Comparison of ENCODE assay signal across 8 cellular contexts in the genomic region with DNA sequence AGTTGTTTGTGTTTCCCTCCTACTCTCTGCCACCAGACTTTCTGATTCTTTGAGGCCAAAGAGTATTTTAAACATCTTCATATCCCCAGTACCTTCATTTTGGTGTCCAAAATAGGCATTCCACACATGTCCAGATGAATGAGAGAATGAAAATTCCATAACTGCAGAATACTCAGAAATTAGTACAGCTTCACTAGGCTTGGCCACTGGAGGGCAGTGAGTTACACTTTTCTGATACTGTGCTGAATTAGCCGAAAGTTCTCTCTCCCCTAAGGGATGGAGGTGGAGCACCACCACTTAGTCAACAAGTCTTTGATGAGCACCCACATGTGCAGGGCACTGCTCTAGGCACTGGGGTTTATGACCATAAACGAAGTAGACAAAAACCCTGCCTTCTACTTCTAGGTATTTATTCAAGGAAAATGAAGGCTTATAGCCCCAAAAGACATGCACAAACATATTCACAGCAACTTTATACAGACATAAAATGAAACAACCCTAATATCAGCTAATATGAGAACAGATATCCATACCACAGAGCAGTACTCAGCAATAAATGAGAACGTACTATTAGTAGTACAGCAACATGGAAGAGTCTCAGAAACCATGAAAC. TPM values are rescaled to one million over a fixed set of nuclear protein-coding genes. Genes with fewer than 3 reads are reported as not detected.
DNase-seq lines count a peak whose midpoint lies in the region; ATAC-seq and TF ChIP-seq lines count a peak whose summit lies in the region.

No MANE protein-coding gene starts in this region.

- H3K36me3 Mint-ChIP-seq in activated naive CD8-positive, alpha-beta T cell treated with anti-CD3 and anti-CD28 coated beads, Interleukin-2, amount 50 U/mL, for 24 hours (ENCODE audit: low read depth): peaks cover 15% of the 10 kb centered on the region
- H3K36me3 Mint-ChIP-seq in type B pancreatic cell: peaks cover 34% of the 10 kb centered on the region

- no peak overlapping the region for H3K27ac ChIP-seq in IMR-90 (ENCODE audit: insufficient read depth, low read length)
- H3K27ac ChIP-seq in hepatocyte: no peak overlapping the region

- peak; percentile 64 for TF ChIP-seq CTCF in IMR-90 (conservative IDR thresholded peaks at IDR 0.05; ENCODE audit: low read depth, low read length)
- TF ChIP-seq CTCF in hepatocyte (IDR thresholded peaks at IDR 0.05; ENCODE audit: poor library complexity): peak; percentile 66
- TF ChIP-seq CTCF in type B pancreatic cell (conservative IDR thresholded peaks at IDR 0.05): peak; percentile 74

- no peak overlapping the region for H2AK9ac ChIP-seq in IMR-90 (replicated peaks; ENCODE audit: low read depth, low read length, poor library complexity)

- H2AK5ac ChIP-seq in IMR-90 (ENCODE audit: low read depth, low read length): no peak overlapping the region

- no peak for TF ChIP-seq POLR2A in IMR-90 (IDR thresholded peaks at IDR 0.05; ENCODE audit: low read depth, low read length)

- ATAC-seq in IMR-90 (ENCODE audit: low read depth): peak; percentile 90
- ATAC-seq in activated naive CD8-positive, alpha-beta T cell treated with anti-CD3 and anti-CD28 coated beads, Interleukin-2, amount 50 U/mL, for 24 hours: peak; percentile 80
- no peak for ATAC-seq in HG02973 (IDR thresholded peaks at IDR 0.05; ENCODE audit: unreplicated experiment)
- no peak for ATAC-seq in HG03432 (IDR thresholded peaks at IDR 0.05; ENCODE audit: unreplicated experiment)

- no peak overlapping the region for H2BK15ac ChIP-seq in IMR-90 (ENCODE audit: low read depth, low read length)

- dilution Hi-C loops in IMR-90 (cut with HindIII; ENCODE audit: low sequenced_read_pairs, unreplicated experiment): no loop called here

- no peaks in the 10 kb centered on the region for H3K27me3 ChIP-seq in IMR-90 (ENCODE audit: control insufficient read depth, insufficient read depth, low read length)
- H3K27me3 ChIP-seq in hepatocyte: no peaks in the 10 kb centered on the region

- H4K5ac ChIP-seq in IMR-90 (ENCODE audit: low read depth, low read length): no peak overlapping the region

- H3K9me2 ChIP-seq in hepatocyte (replicated peaks; ENCODE audit: insufficient read depth): no peaks in the 10 kb centered on the region

- no peaks in the 10 kb centered on the region for H3K9me3 Mint-ChIP-seq in activated naive CD8-positive, alpha-beta T cell treated with anti-CD3 and anti-CD28 coated beads, Interleukin-2, amount 50 U/mL, for 24 hours
- no peaks in the 10 kb centered on the region for H3K9me3 Mint-ChIP-seq in type B pancreatic cell

- intact Hi-C loops in IMR-90 (cut with micrococcal nuclease): loop anchor here (2.0 kb wide), 1 partner anchor 389 kb away; no protein-coding TSS in a partner anchor

- peaks cover 5% of the 10 kb centered on the region; the same call in 1 of the 2 replicates for H3K9me1 ChIP-seq in IMR-90 (ENCODE audit: insufficient read depth, low read length)

- in situ Hi-C loops in IMR-90 (cut with MboI; ENCODE audit: low sequenced_read_pairs): no loop called here

- H2AFZ ChIP-seq in IMR-90 (replicated peaks; ENCODE audit: low read length, poor library complexity): no peak overlapping the region
- no peak overlapping the region for H2AFZ ChIP-seq in hepatocyte

- H3K36me3 ChIP-seq in IMR-90 (ENCODE audit: control insufficient read depth, insufficient read depth, low read length) (peaks cover 22% of the 10 kb centered on the region), hepatocyte (replicated peaks; ENCODE audit: insufficient read depth, low read depth) (no peaks in the 10 kb centered on the region)

- H3K4ac ChIP-seq in IMR-90 (ENCODE audit: low read depth, low read length): no peak overlapping the region

- no peak overlapping the region for H3K27ac Mint-ChIP-seq in activated naive CD8-positive, alpha-beta T cell treated with anti-CD3 and anti-CD28 coated beads, Interleukin-2, amount 50 U/mL, for 24 hours
- peak overlapping the region; percentile 64 for H3K27ac Mint-ChIP-seq in type B pancreatic cell

- no peaks in the 10 kb centered on the region for H3K4me1 Mint-ChIP-seq in activated naive CD8-positive, alpha-beta T cell treated with anti-CD3 and anti-CD28 coated beads, Interleukin-2, amount 50 U/mL, for 24 hours
- H3K4me1 Mint-ChIP-seq in type B pancreatic cell (ENCODE audit: unreplicated experiment): peaks cover 26% of the 10 kb centered on the region

- H2BK5ac ChIP-seq in IMR-90 (ENCODE audit: low read depth, low read length, poor library complexity, severe bottlenecking): no peak overlapping the region

- H4K20me1 ChIP-seq in IMR-90 (ENCODE audit: insufficient read depth, low read length) (no peaks in the 10 kb centered on the region), hepatocyte (ENCODE audit: insufficient read depth, poor library complexity, severe bottlenecking) (no peaks in the 10 kb centered on the region)

- H3K56ac ChIP-seq in IMR-90 (ENCODE audit: extremely low read depth, insufficient read depth, low read length): no peak overlapping the region

- no peak overlapping the region for H3K23ac ChIP-seq in IMR-90 (ENCODE audit: low read depth, low read length)

- H2BK20ac ChIP-seq in IMR-90 (ENCODE audit: low read depth, low read length): no peak overlapping the region

- H3K27me3 Mint-ChIP-seq in activated naive CD8-positive, alpha-beta T cell treated with anti-CD3 and anti-CD28 coated beads, Interleukin-2, amount 50 U/mL, for 24 hours: no peaks in the 10 kb centered on the region
- no peaks in the 10 kb centered on the region for H3K27me3 Mint-ChIP-seq in type B pancreatic cell

- no peak overlapping the region for H3K4me3 Mint-ChIP-seq in activated naive CD8-positive, alpha-beta T cell treated with anti-CD3 and anti-CD28 coated beads, Interleukin-2, amount 50 U/mL, for 24 hours
- peak overlapping the region; percentile 8 for H3K4me3 Mint-ChIP-seq in type B pancreatic cell

- POLR2A ChIA-PET in IMR-90 (lab: Charles Lee; ENCODE audit: unreplicated experiment): no interaction called here

- H3K18ac ChIP-seq in IMR-90 (ENCODE audit: low read depth, low read length): no peak overlapping the region

- no TSS peak for BruUV-seq in IMR-90 (replicated peaks; lab: Mats Ljungman, UMichigan)

- H4K91ac ChIP-seq in IMR-90 (ENCODE audit: insufficient read depth, low read depth, low read length): no peak overlapping the region

- H3K4me3 ChIP-seq in IMR-90 (ENCODE audit: insufficient read depth, low read depth, low read length): no peak overlapping the region
- no peak overlapping the region for H3K4me3 ChIP-seq in hepatocyte

- no peak overlapping the region for H3K14ac ChIP-seq in IMR-90 (replicated peaks; ENCODE audit: low read depth, low read length)

- DNase-seq in NCI-H524 (lab: John Stamatoyannopoulos, UW) (peak; percentile 20 to 50), NCI-H524 treated with DMSO at 0.1 percent for 48 hours (lab: John Stamatoyannopoulos, UW) (no peak), IMR-90 (peak; percentile 60), hepatocyte (ENCODE audit: low spot score) (peak; percentile 50), type B pancreatic cell (ENCODE audit: extremely low spot score, unreplicated experiment) (no peak)
- no peak for DNase-seq in activated naive CD8-positive, alpha-beta T cell treated with anti-CD3 and anti-CD28 coated beads, Interleukin-2, amount 50 U/mL, for 24 hours

- CTCF ChIA-PET in IMR-90 (lab: Yijun Ruan, JAX): interaction anchor here (0.6 to 1.3 kb wide), 7 partner anchors 10 to 181 kb away, joined by 3 to 8 read pairs (median 4); no protein-coding TSS in a partner anchor

- H3K4me2 ChIP-seq in IMR-90 (ENCODE audit: low read depth, low read length) (no peak overlapping the region), hepatocyte (no peak overlapping the region)

- H4K8ac ChIP-seq in IMR-90 (ENCODE audit: low read depth in 2 of 2, low read length in 2 of 2): no peak overlapping the region

- peak; percentile 57 for TF ChIP-seq RAD21 in IMR-90 (IDR thresholded peaks at IDR 0.05; ENCODE audit: low read length)

- no peaks in the 10 kb centered on the region for H3K79me2 ChIP-seq in hepatocyte

- H3K9me3 ChIP-seq in IMR-90 (ENCODE audit: control insufficient read depth, insufficient read depth, low read length) (no peaks in the 10 kb centered on the region), hepatocyte (ENCODE audit: low read depth) (no peaks in the 10 kb centered on the region)

- no CpG with 5 or more reads among the region's 3 CpGs for WGBS in IMR-90 (ENCODE audit: extremely low coverage in 2 of 2, insufficient read length in 1 of 2), 2 experiments
- 49% methylated on average over 3 of the region's 3 CpGs for WGBS in hepatocyte (ENCODE audit: low lambda C conversion rate, missing lambda C conversion rate)

- no peak overlapping the region for H2BK120ac ChIP-seq in IMR-90 (ENCODE audit: low read depth, low read length)

- H3K79me1 ChIP-seq in IMR-90 (ENCODE audit: low read depth in 1 of 2, low read length in 2 of 2): peaks cover 0 to 5% of the 10 kb centered on the region in 2 experiments; a peak in 1 of 4 replicates

- H3K9ac ChIP-seq in IMR-90 (ENCODE audit: low read depth, low read length): no peak overlapping the region

- H3K4me1 ChIP-seq in IMR-90 (ENCODE audit: control insufficient read depth, insufficient read depth, low read length) (peaks cover 7% of the 10 kb centered on the region), hepatocyte (ENCODE audit: insufficient read depth) (peaks cover 10% of the 10 kb centered on the region)

TF ChIP-seq in IMR-90, 13 proteins besides CTCF, POLR2A, EP300 and RAD21 (continues in another document):
- TF ChIP-seq BHLHE40 (IDR thresholded peaks at IDR 0.05; ENCODE audit: low read depth, low read length) (no peak), MAFK (IDR thresholded peaks at IDR 0.05; ENCODE audit: low read depth, low read length) (0 out of 2 replicates have a peak, but pooled peaks have one; percentile 27)

RNA-seq across cellular contexts. Expression of a gene that starts 46.1 kb away (rescaled TPM):
- 1.4 TPM in 2 replicates for total RNA-seq in IMR-90 (2012; rRNA removed)
- 2.5 and 3.5 TPM in 2 replicates for polyA plus RNA-seq in IMR-90 (2012; rRNA removed)
- 0.83 and 2.4 TPM in 2 replicates for polyA plus RNA-seq in IMR-90 (2012; cell fraction: cytosol; rRNA removed)
- 2.2 and 9.6 TPM in 2 replicates for polyA plus RNA-seq in IMR-90 (2012; cell fraction: nucleus; rRNA removed; ENCODE audit: low replicate concordance)
- total RNA-seq in hepatocyte: 0.87 and 2.7 TPM in 2 replicates
- polyA plus RNA-seq in hepatocyte: 2.1 and 4.8 TPM in 2 replicates
- 1.1 and 1.3 TPM in 2 replicates for total RNA-seq in type B pancreatic cell (ENCODE audit: low replicate concordance)

RNA-seq across cellular contexts. Expression of a gene that starts 46.4 kb away (rescaled TPM):
- total RNA-seq in IMR-90 (2012; rRNA removed) (6.6 and 7.5 TPM in 2 replicates), hepatocyte (8.2 and 9.0 TPM in 2 replicates), type B pancreatic cell (ENCODE audit: low replicate concordance) (13.6 and 14.1 TPM in 2 replicates)
- polyA plus RNA-seq in IMR-90 (2012; rRNA removed) (7.1 and 7.5 TPM in 2 replicates), hepatocyte (5.2 and 8.9 TPM in 2 replicates)
- 5.0 and 5.7 TPM in 2 replicates for polyA plus RNA-seq in IMR-90 (2012; cell fraction: cytosol; rRNA removed)
- 6.7 and 15.6 TPM in 2 replicates for polyA plus RNA-seq in IMR-90 (2012; cell fraction: nucleus; rRNA removed; ENCODE audit: low replicate concordance)

RNA-seq across cellular contexts. Expression of a gene that starts 49.8 kb away (rescaled TPM):
- total RNA-seq in IMR-90 (2012; rRNA removed) (17.9 and 26.7 TPM in 2 replicates), hepatocyte (25.1 and 30.6 TPM in 2 replicates), type B pancreatic cell (ENCODE audit: low replicate concordance) (38.6 and 50.4 TPM in 2 replicates)
- polyA plus RNA-seq in IMR-90 (2012; rRNA removed) (14.6 and 16.5 TPM in 2 replicates), hepatocyte (24.4 and 30.8 TPM in 2 replicates)
- 3.5 and 5.6 TPM in 2 replicates for polyA plus RNA-seq in IMR-90 (2012; cell fraction: cytosol; rRNA removed)
- 3.7 and 16.6 TPM in 2 replicates for polyA plus RNA-seq in IMR-90 (2012; cell fraction: nucleus; rRNA removed; ENCODE audit: low replicate concordance)

Comparison
In these comparisons a context has a peak if more than half of its experiments do, and no peak if none do; other contexts are left out.
1. DNase-seq: peak in NCI-H524 (2 of 2), IMR-90 (single experiment) and hepatocyte (single experiment); none in NCI-H524 treated with DMSO at 0.1 percent for 48 hours (single experiment), activated naive CD8-positive, alpha-beta T cell treated with anti-CD3 and anti-CD28 coated beads, Interleukin-2, amount 50 U/mL, for 24 hours (single experiment) and type B pancreatic cell (single experiment).
2. ATAC-seq: peak in IMR-90 (single experiment) and activated naive CD8-positive, alpha-beta T cell treated with anti-CD3 and anti-CD28 coated beads, Interleukin-2, amount 50 U/mL, for 24 hours (single experiment); none in HG02973 (single experiment) and HG03432 (single experiment).
3. Peak in every context shown above with its lines, with median percentiles within 50 percentile points of each other: CTCF ChIP-seq.